ENCODE assay signal across 15 cellular contexts in the genomic region with DNA sequence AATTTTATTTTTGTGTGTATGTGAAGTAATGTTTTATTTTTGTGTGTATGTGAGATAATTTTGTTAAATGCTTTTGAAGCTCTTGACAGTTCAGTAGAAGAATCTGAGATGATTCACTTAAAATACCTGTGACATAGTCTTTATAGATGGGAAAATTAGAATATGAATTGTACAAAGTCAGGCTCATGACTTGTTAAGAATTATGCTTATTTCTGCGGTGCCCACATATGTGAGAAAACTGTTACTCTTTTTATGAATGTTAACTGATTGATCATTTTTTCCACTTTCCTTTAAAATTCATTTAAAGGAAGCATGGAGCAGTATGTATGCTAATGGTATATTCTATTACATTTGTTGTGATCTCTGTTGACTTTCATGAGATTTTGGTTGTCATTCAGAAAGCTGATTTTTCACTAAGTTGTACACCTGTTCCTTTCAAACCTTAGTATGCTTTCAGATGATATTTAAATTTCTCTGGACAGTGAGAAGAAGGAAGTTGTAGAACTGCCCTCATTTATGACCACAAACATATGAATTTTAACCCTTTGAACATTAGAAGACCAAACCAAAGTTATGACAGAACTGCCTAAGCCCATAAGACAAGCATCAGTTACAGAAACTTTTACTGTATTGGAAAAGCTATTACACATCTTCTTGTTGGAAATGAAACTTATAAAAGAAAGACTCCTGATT.
DNase-seq lines count a peak whose midpoint lies in the region; ATAC-seq and TF ChIP-seq lines count a peak whose summit lies in the region.
"Had no signal": no experiment of that assay in that cellular context is flagged by ENCODE, and none has a peak within 500 bp of the region (broad histone marks: within the 10 kb centered on the region; RNA-seq: fewer than 3 reads in every experiment).

No MANE protein-coding gene starts in this region.

- DNase-seq in GM12865 (ENCODE audit: low read depth) (peak; percentile 51), germinal center (ENCODE audit: low spot score) (no peak), suprapubic skin (ENCODE audit: low spot score in 2 of 2) (no peak), right atrium auricular region (ENCODE audit: low spot score) (no peak), NCI-H187 (lab: John Stamatoyannopoulos, UW) (no peak)
- DNase-seq: activated T-cell treated with anti-CD3 and anti-CD28 coated beads, Interleukin-2, amount 50 U/mL, for 48 hours; COR-L47; Kasumi-1; NCI-H526 treated with DMSO at 0.1 percent for 48 hours; ovary; T-helper 2 cell had no signal

- ATAC-seq in GM19438 (IDR thresholded peaks at IDR 0.05; ENCODE audit: low read depth, unreplicated experiment) (peak; percentile 29), HG03159 (IDR thresholded peaks at IDR 0.05; ENCODE audit: unreplicated experiment) (peak; percentile 41)
- peak; percentile 46 for ATAC-seq in activated T-helper 17 cell treated with anti-CD3 and anti-CD28 coated beads, Interleukin-2, amount 50 U/mL, for 72 hours (replicated peaks)

- H3K4me3 Mint-ChIP-seq in activated T-helper 17 cell treated with anti-CD3 and anti-CD28 coated beads, Interleukin-2, amount 50 U/mL, for 72 hours, result no peak overlapping the region
- H3K4me3 Mint-ChIP-seq: type B pancreatic cell had no signal

- peaks cover 7% of the 10 kb centered on the region for H3K4me1 Mint-ChIP-seq in activated T-helper 17 cell treated with anti-CD3 and anti-CD28 coated beads, Interleukin-2, amount 50 U/mL, for 72 hours

- no peak for TF ChIP-seq EP300 in suprapubic skin (IDR thresholded peaks at IDR 0.05)

- no peak overlapping the region for H3K27ac ChIP-seq in suprapubic skin
- no peak overlapping the region for H3K27ac ChIP-seq in right atrium auricular region
- H3K27ac ChIP-seq: ovary had no signal

- H3K36me3 ChIP-seq in suprapubic skin, result peaks cover 4% of the 10 kb centered on the region
- no peaks in the 10 kb centered on the region for H3K36me3 ChIP-seq in right atrium auricular region
- H3K36me3 ChIP-seq: ovary had no signal

- H3K4me1 ChIP-seq in suprapubic skin (no peaks in the 10 kb centered on the region), right atrium auricular region (no peaks in the 10 kb centered on the region)

- no peaks in the 10 kb centered on the region for H3K27me3 ChIP-seq in suprapubic skin
- no peaks in the 10 kb centered on the region for H3K27me3 ChIP-seq in right atrium auricular region
- H3K27me3 ChIP-seq: ovary had no signal

- H3K9me3 ChIP-seq in suprapubic skin (no peaks in the 10 kb centered on the region), right atrium auricular region (no peaks in the 10 kb centered on the region)
- H3K9me3 ChIP-seq: ovary had no signal

- H3K27me3 Mint-ChIP-seq in activated T-helper 17 cell treated with anti-CD3 and anti-CD28 coated beads, Interleukin-2, amount 50 U/mL, for 72 hours, result no peaks in the 10 kb centered on the region
- H3K27me3 Mint-ChIP-seq: type B pancreatic cell had no signal

- no peak overlapping the region for H3K27ac Mint-ChIP-seq in activated T-helper 17 cell treated with anti-CD3 and anti-CD28 coated beads, Interleukin-2, amount 50 U/mL, for 72 hours
- H3K27ac Mint-ChIP-seq: type B pancreatic cell had no signal

- peaks cover 31% of the 10 kb centered on the region for H3K36me3 Mint-ChIP-seq in activated T-helper 17 cell treated with anti-CD3 and anti-CD28 coated beads, Interleukin-2, amount 50 U/mL, for 72 hours (ENCODE audit: low read depth)

- WGBS in suprapubic skin, result 88% methylated on average over 1 of the region's 1 CpG

- peaks cover 5% of the 10 kb centered on the region for H3K9me3 Mint-ChIP-seq in activated T-helper 17 cell treated with anti-CD3 and anti-CD28 coated beads, Interleukin-2, amount 50 U/mL, for 72 hours
- H3K9me3 Mint-ChIP-seq: type B pancreatic cell had no signal

- no peak for TF ChIP-seq CTCF in GM12865 (IDR thresholded peaks at IDR 0.05; ENCODE audit: insufficient read depth, low read depth, low read length, missing control alignments)
- no peak for TF ChIP-seq CTCF in suprapubic skin (IDR thresholded peaks at IDR 0.05)
- no peak for TF ChIP-seq CTCF in right atrium auricular region (IDR thresholded peaks at IDR 0.05)

- TF ChIP-seq POLR2A in suprapubic skin (IDR thresholded peaks at IDR 0.05), result no peak

- H3K4me3 ChIP-seq in GM12865 (ENCODE audit: low read depth, low read length) (peak overlapping the region; percentile 59), suprapubic skin (no peak overlapping the region), right atrium auricular region (no peak overlapping the region)
- H3K4me3 ChIP-seq: ovary had no signal
